13 cellular contexts compared by ENCODE assay signal in genomic region chr20:35144694-35145093, GRCh38. TPM values are rescaled to one million over a fixed set of nuclear protein-coding genes. Genes with fewer than 3 reads are reported as not detected.
DNase-seq lines count a peak whose midpoint lies in the region; ATAC-seq and TF ChIP-seq lines count a peak whose summit lies in the region.
"Had no signal": no experiment of that assay in that cellular context is flagged by ENCODE, and none has a peak within 500 bp of the region (broad histone marks: within the 10 kb centered on the region; RNA-seq: fewer than 3 reads in every experiment).

No MANE protein-coding gene starts in this region.

- H3K27me3 Mint-ChIP-seq in activated naive CD8-positive, alpha-beta T cell treated with anti-CD3 and anti-CD28 coated beads, Interleukin-2, amount 10 ng/mL, durations not matched to agents 7 days and 5 days: no peaks in the 10 kb centered on the region
- H3K27me3 Mint-ChIP-seq in activated naive CD8-positive, alpha-beta T cell treated with anti-CD3 and anti-CD28 coated beads for 36 hours: no peaks in the 10 kb centered on the region
- no peaks in the 10 kb centered on the region for H3K27me3 Mint-ChIP-seq in mesothelial cell of epicardium (ENCODE audit: low read depth)

- peaks cover 12% of the 10 kb centered on the region for H3K36me3 Mint-ChIP-seq in activated naive CD8-positive, alpha-beta T cell treated with anti-CD3 and anti-CD28 coated beads, Interleukin-2, amount 10 ng/mL, durations not matched to agents 7 days and 5 days
- H3K36me3 Mint-ChIP-seq in activated naive CD8-positive, alpha-beta T cell treated with anti-CD3 and anti-CD28 coated beads for 36 hours: peaks cover 15% of the 10 kb centered on the region
- H3K36me3 Mint-ChIP-seq in mesothelial cell of epicardium: peaks cover 9% of the 10 kb centered on the region

- WGBS in thymus: 53% methylated on average over 7 of the region's 7 CpGs

- no peaks in the 10 kb centered on the region for H3K9me3 ChIP-seq in thymus (ENCODE audit: control insufficient read depth)
- H3K9me3 ChIP-seq: thoracic aorta had no signal

- POLR2A ChIA-PET in activated naive CD8-positive, alpha-beta T cell treated with anti-CD3 and anti-CD28 coated beads, Interleukin-2, amount 10 ng/mL, durations not matched to agents 7 days and 5 days (lab: Charles Lee): interaction anchor here (0.5 kb wide), 1 partner anchor 256 kb away, joined by 4 read pairs; no protein-coding TSS in a partner anchor

- H3K4me1 ChIP-seq in thymus (ENCODE audit: control insufficient read depth, insufficient read depth, low read length): peaks cover 14% of the 10 kb centered on the region

- no peak for ATAC-seq in activated naive CD8-positive, alpha-beta T cell treated with anti-CD3 and anti-CD28 coated beads, Interleukin-2, amount 10 ng/mL, durations not matched to agents 7 days and 5 days (ENCODE audit: low read depth)

- peaks cover 25% of the 10 kb centered on the region for H3K4me1 Mint-ChIP-seq in activated naive CD8-positive, alpha-beta T cell treated with anti-CD3 and anti-CD28 coated beads, Interleukin-2, amount 10 ng/mL, durations not matched to agents 7 days and 5 days
- peaks cover 34% of the 10 kb centered on the region for H3K4me1 Mint-ChIP-seq in activated naive CD8-positive, alpha-beta T cell treated with anti-CD3 and anti-CD28 coated beads for 36 hours
- peaks cover 25% of the 10 kb centered on the region for H3K4me1 Mint-ChIP-seq in mesothelial cell of epicardium

- H3K4me3 Mint-ChIP-seq in activated naive CD8-positive, alpha-beta T cell treated with anti-CD3 and anti-CD28 coated beads, Interleukin-2, amount 10 ng/mL, durations not matched to agents 7 days and 5 days: no peak overlapping the region
- H3K4me3 Mint-ChIP-seq in activated naive CD8-positive, alpha-beta T cell treated with anti-CD3 and anti-CD28 coated beads for 36 hours: no peak overlapping the region
- no peak overlapping the region for H3K4me3 Mint-ChIP-seq in mesothelial cell of epicardium

- peak overlapping the region; percentile 16 for H3K27ac Mint-ChIP-seq in activated naive CD8-positive, alpha-beta T cell treated with anti-CD3 and anti-CD28 coated beads, Interleukin-2, amount 10 ng/mL, durations not matched to agents 7 days and 5 days
- no peak overlapping the region for H3K27ac Mint-ChIP-seq in activated naive CD8-positive, alpha-beta T cell treated with anti-CD3 and anti-CD28 coated beads for 36 hours
- H3K27ac Mint-ChIP-seq in mesothelial cell of epicardium: no peak overlapping the region
- H3K27ac Mint-ChIP-seq: GM23338 had no signal

- H3K27ac ChIP-seq in thymus (ENCODE audit: low read depth): peak overlapping the region; percentile 74
- H3K27ac ChIP-seq: KMS-11, SK-N-MC, thoracic aorta had no signal

- no peak for DNase-seq in activated naive CD8-positive, alpha-beta T cell treated with anti-CD3 and anti-CD28 coated beads, Interleukin-2, amount 10 ng/mL, durations not matched to agents 7 days and 5 days
- no peak for DNase-seq in activated naive CD8-positive, alpha-beta T cell treated with anti-CD3 and anti-CD28 coated beads for 36 hours
- DNase-seq in NOMO-1 (lab: John Stamatoyannopoulos, UW; ENCODE audit: unreplicated experiment in 2 of 2) (peak; percentile 63 to 89), cerebellar cortex (ENCODE audit: low spot score) (peak; percentile 87), cortex of kidney (lab: John Stamatoyannopoulos, UW) (no peak), HCEC 1CT (no peak), mesothelial cell of epicardium (ENCODE audit: low spot score in 2 of 2, unreplicated experiment in 2 of 2) (no peak)
- DNase-seq: aorta had no signal

- H3K4me3 ChIP-seq in thymus (ENCODE audit: low read length): no peak overlapping the region
- H3K4me3 ChIP-seq: GM23338, SK-N-MC, thoracic aorta had no signal

- H3K27me3 ChIP-seq in thymus (ENCODE audit: control insufficient read depth, insufficient read depth): no peaks in the 10 kb centered on the region

- no peak for TF ChIP-seq CTCF in mesothelial cell of epicardium (IDR thresholded peaks at IDR 0.05; ENCODE audit: unreplicated experiment)

- peaks cover 21% of the 10 kb centered on the region for H3K36me3 ChIP-seq in thymus (ENCODE audit: control insufficient read depth, insufficient read depth)

- no peaks in the 10 kb centered on the region for H3K9me3 Mint-ChIP-seq in activated naive CD8-positive, alpha-beta T cell treated with anti-CD3 and anti-CD28 coated beads, Interleukin-2, amount 10 ng/mL, durations not matched to agents 7 days and 5 days
- H3K9me3 Mint-ChIP-seq in activated naive CD8-positive, alpha-beta T cell treated with anti-CD3 and anti-CD28 coated beads for 36 hours: no peaks in the 10 kb centered on the region
- H3K9me3 Mint-ChIP-seq in mesothelial cell of epicardium: no peaks in the 10 kb centered on the region
- H3K9me3 Mint-ChIP-seq: GM23338 had no signal

RNA-seq across cellular contexts. Expression of gene EDEM2, which starts 2.4 kb away (rescaled TPM):
- 10 to 100 TPM; 23.4 to 24.2 TPM for total RNA-seq in activated naive CD8-positive, alpha-beta T cell treated with anti-CD3 and anti-CD28 coated beads, Interleukin-2, amount 10 ng/mL, durations not matched to agents 7 days and 5 days
- 10 to 100 TPM; 15.3 to 15.9 TPM for total RNA-seq in activated naive CD8-positive, alpha-beta T cell treated with anti-CD3 and anti-CD28 coated beads for 36 hours
- polyA plus RNA-seq in thymus: 18.4 TPM
- total RNA-seq in mesothelial cell of epicardium: 15.1 to 17.3 TPM (median 16.5 TPM) in 3 replicates

RNA-seq across cellular contexts. Expression of gene PROCR, which starts 27.2 kb away (rescaled TPM):
- total RNA-seq in activated naive CD8-positive, alpha-beta T cell treated with anti-CD3 and anti-CD28 coated beads, Interleukin-2, amount 10 ng/mL, durations not matched to agents 7 days and 5 days: 1 to 10 TPM; 2.1 to 2.4 TPM
- 1 to 10 TPM; 4.4 to 4.5 TPM for total RNA-seq in activated naive CD8-positive, alpha-beta T cell treated with anti-CD3 and anti-CD28 coated beads for 36 hours
- polyA plus RNA-seq in thymus: 7.8 TPM
- 4.0 to 4.7 TPM (median 4.4 TPM) in 3 replicates for total RNA-seq in mesothelial cell of epicardium

RNA-seq across cellular contexts. Expression of gene TRPC4AP, which starts 52.1 kb away (rescaled TPM):
- 10 to 100 TPM; 59.9 to 60.6 TPM for total RNA-seq in activated naive CD8-positive, alpha-beta T cell treated with anti-CD3 and anti-CD28 coated beads, Interleukin-2, amount 10 ng/mL, durations not matched to agents 7 days and 5 days
- total RNA-seq in activated naive CD8-positive, alpha-beta T cell treated with anti-CD3 and anti-CD28 coated beads for 36 hours: 10 to 100 TPM; 39.6 to 43.1 TPM
- polyA plus RNA-seq in thymus: 57.3 TPM
- 93.8 to 96.2 TPM (median 95.6 TPM) in 3 replicates for total RNA-seq in mesothelial cell of epicardium

Comparison
In these comparisons a context has a peak if more than half of its experiments do, and no peak if none do; other contexts are left out.
1. DNase-seq: peak in NOMO-1 (2 of 2) and cerebellar cortex (single experiment); none in activated naive CD8-positive, alpha-beta T cell treated with anti-CD3 and anti-CD28 coated beads, Interleukin-2, amount 10 ng/mL, durations not matched to agents 7 days and 5 days (single experiment), activated naive CD8-positive, alpha-beta T cell treated with anti-CD3 and anti-CD28 coated beads for 36 hours (single experiment), cortex of kidney (single experiment), HCEC 1CT (single experiment) and mesothelial cell of epicardium (0 of 2).